Comparison of ENCODE assay signal across 9 cellular contexts in genomic region chr6:145141609-145142008, GRCh38.
"Had no signal": no experiment of that assay in that cellular context is flagged by ENCODE, and none has a peak within 500 bp of the region (broad histone marks: within the 10 kb centered on the region; RNA-seq: fewer than 3 reads in every experiment).

No MANE protein-coding gene starts in this region.

- H3K4me1 ChIP-seq: HAP-1 had no signal

- H3K36me3 ChIP-seq: HAP-1 had no signal

- ATAC-seq: GM23338, HCT116 had no signal

- H2AFZ ChIP-seq: GM23248, GM23338 had no signal

- DNase-seq: GM23248, GOT3, H7, H9, HCEC 1CT, HFFc6 had no signal

- H3K9me3 ChIP-seq: HAP-1 had no signal

- H3K9ac ChIP-seq: GM23248 had no signal

- H3K4me3 ChIP-seq: GM23248, GM23338, HAP-1 had no signal

- H3K4me2 ChIP-seq: GM23338 had no signal

- H3K27ac ChIP-seq: GM23248 had no signal
